In genomic region chr5:59814563-59814872, GRCh38 we compare ENCODE assay signal across 15 cellular contexts.
"Had no signal": no experiment of that assay in that cellular context is flagged by ENCODE, and none has a peak within 500 bp of the region (broad histone marks: within the 10 kb centered on the region; RNA-seq: fewer than 3 reads in every experiment).

No MANE protein-coding gene starts in this region.

- H3K9me3 Mint-ChIP-seq: naive thymus-derived CD8-positive, alpha-beta T cell; stimulated activated memory B cell treated with anti-CD40 and anti-IgM and Interleukin-4, amounts not matched to agents 10 μg/mL and 1 μg/mL and 100 μg/mL, for 72 hours; stimulated activated naive CD8-positive, alpha-beta T cell treated with anti-CD3 and anti-CD28 coated beads, Interleukin-15, Interleukin-2, amounts not matched to agents 100 ng/mL and 50 ng/mL, for 24 hours had no signal

- H3K4me3 Mint-ChIP-seq: naive thymus-derived CD8-positive, alpha-beta T cell; stimulated activated memory B cell treated with anti-CD40 and anti-IgM and Interleukin-4, amounts not matched to agents 10 μg/mL and 1 μg/mL and 100 μg/mL, for 72 hours; stimulated activated naive CD8-positive, alpha-beta T cell treated with anti-CD3 and anti-CD28 coated beads, Interleukin-15, Interleukin-2, amounts not matched to agents 100 ng/mL and 50 ng/mL, for 24 hours had no signal

- H3K4me1 ChIP-seq: colonic mucosa, foreskin keratinocyte, prostate gland, upper lobe of right lung, vagina had no signal

- H3K79me2 ChIP-seq: parathyroid adenoma had no signal

- H3K27ac Mint-ChIP-seq: naive thymus-derived CD8-positive, alpha-beta T cell; stimulated activated memory B cell treated with anti-CD40 and anti-IgM and Interleukin-4, amounts not matched to agents 10 μg/mL and 1 μg/mL and 100 μg/mL, for 72 hours; stimulated activated naive CD8-positive, alpha-beta T cell treated with anti-CD3 and anti-CD28 coated beads, Interleukin-15, Interleukin-2, amounts not matched to agents 100 ng/mL and 50 ng/mL, for 24 hours had no signal

- H3K9ac ChIP-seq: parathyroid adenoma had no signal

- H3K27me3 ChIP-seq: colonic mucosa, right lobe of liver, tibial nerve, vagina had no signal

- ATAC-seq: naive thymus-derived CD8-positive, alpha-beta T cell; stimulated activated memory B cell treated with anti-CD40 and anti-IgM and Interleukin-4, amounts not matched to agents 10 μg/mL and 1 μg/mL and 100 μg/mL, for 72 hours; upper lobe of right lung had no signal

- H3K4me3 ChIP-seq: colonic mucosa, prostate gland, right lobe of liver, spleen, tibial nerve, upper lobe of right lung, vagina had no signal

- H3K27ac ChIP-seq: colonic mucosa, foreskin keratinocyte, parathyroid adenoma, prostate gland, right lobe of liver, spleen, tibial nerve, upper lobe of right lung, vagina had no signal

- H3K36me3 ChIP-seq: colonic mucosa, prostate gland, right lobe of liver, spleen, tibial nerve, upper lobe of right lung, vagina had no signal

- DNase-seq: colonic mucosa; naive thymus-derived CD8-positive, alpha-beta T cell; right lobe of liver; spleen; stimulated activated CD4-positive, alpha-beta T cell treated with anti-CD3 and anti-CD28 coated beads, Interleukin-15, amount 100 ng/mL, for 24 hours; stimulated activated CD4-positive, alpha-beta T cell treated with anti-CD3 and anti-CD28 coated beads, Interleukin-1b, Interleukin-23, amount 100 ng/mL, for 48 hours; stimulated activated CD4-positive, alpha-beta T cell treated with anti-CD3 and anti-CD28 coated beads, Interleukin-4, amount 100 ng/mL, for 24 hours; upper lobe of right lung had no signal

- H3K9me3 ChIP-seq: colonic mucosa, prostate gland, right lobe of liver, spleen, tibial nerve, upper lobe of right lung, vagina had no signal

- H3K36me3 Mint-ChIP-seq: naive thymus-derived CD8-positive, alpha-beta T cell; stimulated activated memory B cell treated with anti-CD40 and anti-IgM and Interleukin-4, amounts not matched to agents 10 μg/mL and 1 μg/mL and 100 μg/mL, for 72 hours had no signal

- H2AFZ ChIP-seq: parathyroid adenoma had no signal
